ENCODE assay signal across 1 cellular context in the genomic region with DNA sequence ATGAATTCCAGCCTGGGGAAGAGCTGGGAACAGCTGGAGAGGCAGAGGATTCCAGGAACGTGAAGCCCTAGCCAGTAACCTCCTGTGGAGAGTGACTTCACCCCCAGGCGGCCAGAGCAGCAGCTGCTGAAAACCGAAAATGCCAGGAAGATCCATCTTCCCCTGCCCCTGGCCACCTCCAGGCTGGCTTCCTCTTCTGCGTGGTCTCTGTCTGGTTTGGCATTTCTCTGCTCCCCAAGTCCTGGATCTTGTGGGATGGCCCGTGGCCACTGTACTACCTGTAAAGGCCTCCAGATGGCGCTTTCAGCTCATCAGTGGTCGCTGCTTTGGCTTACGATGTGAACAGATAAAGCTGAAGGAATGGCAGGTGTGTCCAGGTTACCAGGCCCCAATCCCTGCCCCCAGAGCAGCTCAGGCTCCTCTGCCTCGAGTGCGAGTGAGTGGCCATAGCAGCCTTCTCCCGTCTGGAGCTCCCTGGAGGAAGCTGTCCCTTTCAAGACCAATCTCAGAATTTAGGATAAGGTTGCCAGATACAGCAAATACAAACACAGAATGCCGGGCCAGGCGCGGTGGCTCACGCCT.
TF ChIP-seq lines count a peak whose summit lies in the region.

No MANE protein-coding gene starts in this region.

TF ChIP-seq in K562, 482 proteins besides CTCF, POLR2A, EP300 and RAD21 (continued from another document):
- no peak for TF ChIP-seq DPF2 (IDR thresholded peaks at IDR 0.05)
- TF ChIP-seq, protein P1, sequence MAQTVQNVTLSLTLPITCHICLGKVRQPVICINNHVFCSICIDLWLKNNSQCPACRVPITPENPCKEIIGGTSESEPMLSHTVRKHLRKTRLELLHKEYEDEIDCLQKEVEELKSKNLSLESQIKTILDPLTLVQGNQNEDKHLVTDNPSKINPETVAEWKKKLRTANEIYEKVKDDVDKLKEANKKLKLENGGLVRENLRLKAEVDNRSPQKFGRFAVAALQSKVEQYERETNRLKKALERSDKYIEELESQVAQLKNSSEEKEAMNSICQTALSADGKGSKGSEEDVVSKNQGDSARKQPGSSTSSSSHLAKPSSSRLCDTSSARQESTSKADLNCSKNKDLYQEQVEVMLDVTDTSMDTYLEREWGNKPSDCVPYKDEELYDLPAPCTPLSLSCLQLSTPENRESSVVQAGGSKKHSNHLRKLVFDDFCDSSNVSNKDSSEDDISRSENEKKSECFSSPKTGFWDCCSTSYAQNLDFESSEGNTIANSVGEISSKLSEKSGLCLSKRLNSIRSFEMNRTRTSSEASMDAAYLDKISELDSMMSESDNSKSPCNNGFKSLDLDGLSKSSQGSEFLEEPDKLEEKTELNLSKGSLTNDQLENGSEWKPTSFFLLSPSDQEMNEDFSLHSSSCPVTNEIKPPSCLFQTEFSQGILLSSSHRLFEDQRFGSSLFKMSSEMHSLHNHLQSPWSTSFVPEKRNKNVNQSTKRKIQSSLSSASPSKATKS (CRISPR knock-in tag; IDR thresholded peaks at IDR 0.05) = no peak
- TF ChIP-seq HMG20A (CRISPR knock-in tag; conservative IDR thresholded peaks at IDR 0.05) = no peak
- peak; percentile 97 for TF ChIP-seq CTBP1 (IDR thresholded peaks at IDR 0.05; ENCODE audit: borderline replicate concordance)
- TF ChIP-seq, protein P2, sequence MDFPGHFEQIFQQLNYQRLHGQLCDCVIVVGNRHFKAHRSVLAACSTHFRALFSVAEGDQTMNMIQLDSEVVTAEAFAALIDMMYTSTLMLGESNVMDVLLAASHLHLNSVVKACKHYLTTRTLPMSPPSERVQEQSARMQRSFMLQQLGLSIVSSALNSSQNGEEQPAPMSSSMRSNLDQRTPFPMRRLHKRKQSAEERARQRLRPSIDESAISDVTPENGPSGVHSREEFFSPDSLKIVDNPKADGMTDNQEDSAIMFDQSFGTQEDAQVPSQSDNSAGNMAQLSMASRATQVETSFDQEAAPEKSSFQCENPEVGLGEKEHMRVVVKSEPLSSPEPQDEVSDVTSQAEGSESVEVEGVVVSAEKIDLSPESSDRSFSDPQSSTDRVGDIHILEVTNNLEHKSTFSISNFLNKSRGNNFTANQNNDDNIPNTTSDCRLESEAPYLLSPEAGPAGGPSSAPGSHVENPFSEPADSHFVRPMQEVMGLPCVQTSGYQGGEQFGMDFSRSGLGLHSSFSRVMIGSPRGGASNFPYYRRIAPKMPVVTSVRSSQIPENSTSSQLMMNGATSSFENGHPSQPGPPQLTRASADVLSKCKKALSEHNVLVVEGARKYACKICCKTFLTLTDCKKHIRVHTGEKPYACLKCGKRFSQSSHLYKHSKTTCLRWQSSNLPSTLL (IDR thresholded peaks at IDR 0.05) = no peak
- TF ChIP-seq KLF13 (tag; IDR thresholded peaks at IDR 0.05; ENCODE audit: borderline replicate concordance, low read depth) = no peak
- TF ChIP-seq ZNF12 (CRISPR knock-in tag; IDR thresholded peaks at IDR 0.05) = peak; percentile 27; the same call in 1 of the 2 replicates
- TF ChIP-seq TCF3 (CRISPR knock-in tag; IDR thresholded peaks at IDR 0.05) = peak; percentile 25; the same call in 1 of the 2 replicates
- TF ChIP-seq CBFA2T2 (conservative IDR thresholded peaks at IDR 0.05) = no peak
- TF ChIP-seq SPI1 (IDR thresholded peaks at IDR 0.05; ENCODE audit: borderline replicate concordance, low read depth, low read length) = peak; percentile 38; the same call in 1 of the 2 replicates
- TF ChIP-seq ZNF354B (CRISPR knock-in tag; IDR thresholded peaks at IDR 0.05) = no peak
- TF ChIP-seq TFAM (CRISPR knock-in tag; conservative IDR thresholded peaks at IDR 0.05) = no peak
- TF ChIP-seq, protein P3, sequence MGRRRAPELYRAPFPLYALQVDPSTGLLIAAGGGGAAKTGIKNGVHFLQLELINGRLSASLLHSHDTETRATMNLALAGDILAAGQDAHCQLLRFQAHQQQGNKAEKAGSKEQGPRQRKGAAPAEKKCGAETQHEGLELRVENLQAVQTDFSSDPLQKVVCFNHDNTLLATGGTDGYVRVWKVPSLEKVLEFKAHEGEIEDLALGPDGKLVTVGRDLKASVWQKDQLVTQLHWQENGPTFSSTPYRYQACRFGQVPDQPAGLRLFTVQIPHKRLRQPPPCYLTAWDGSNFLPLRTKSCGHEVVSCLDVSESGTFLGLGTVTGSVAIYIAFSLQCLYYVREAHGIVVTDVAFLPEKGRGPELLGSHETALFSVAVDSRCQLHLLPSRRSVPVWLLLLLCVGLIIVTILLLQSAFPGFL (CRISPR knock-in tag; IDR thresholded peaks at IDR 0.05) = peak; percentile 66; the same call in 1 of the 2 replicates
- TF ChIP-seq SMAD1 (IDR thresholded peaks at IDR 0.05; ENCODE audit: low read depth, low read length, partially characterized antibody) = no peak
- TF ChIP-seq, protein P4, sequence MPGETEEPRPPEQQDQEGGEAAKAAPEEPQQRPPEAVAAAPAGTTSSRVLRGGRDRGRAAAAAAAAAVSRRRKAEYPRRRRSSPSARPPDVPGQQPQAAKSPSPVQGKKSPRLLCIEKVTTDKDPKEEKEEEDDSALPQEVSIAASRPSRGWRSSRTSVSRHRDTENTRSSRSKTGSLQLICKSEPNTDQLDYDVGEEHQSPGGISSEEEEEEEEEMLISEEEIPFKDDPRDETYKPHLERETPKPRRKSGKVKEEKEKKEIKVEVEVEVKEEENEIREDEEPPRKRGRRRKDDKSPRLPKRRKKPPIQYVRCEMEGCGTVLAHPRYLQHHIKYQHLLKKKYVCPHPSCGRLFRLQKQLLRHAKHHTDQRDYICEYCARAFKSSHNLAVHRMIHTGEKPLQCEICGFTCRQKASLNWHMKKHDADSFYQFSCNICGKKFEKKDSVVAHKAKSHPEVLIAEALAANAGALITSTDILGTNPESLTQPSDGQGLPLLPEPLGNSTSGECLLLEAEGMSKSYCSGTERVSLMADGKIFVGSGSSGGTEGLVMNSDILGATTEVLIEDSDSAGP (CRISPR knock-in tag; IDR thresholded peaks at IDR 0.05) = no peak; the same call in 1 of the 2 replicates
- no peak for TF ChIP-seq PHF8 (IDR thresholded peaks at IDR 0.05; ENCODE audit: borderline replicate concordance, low read length)
- TF ChIP-seq, protein P5, sequence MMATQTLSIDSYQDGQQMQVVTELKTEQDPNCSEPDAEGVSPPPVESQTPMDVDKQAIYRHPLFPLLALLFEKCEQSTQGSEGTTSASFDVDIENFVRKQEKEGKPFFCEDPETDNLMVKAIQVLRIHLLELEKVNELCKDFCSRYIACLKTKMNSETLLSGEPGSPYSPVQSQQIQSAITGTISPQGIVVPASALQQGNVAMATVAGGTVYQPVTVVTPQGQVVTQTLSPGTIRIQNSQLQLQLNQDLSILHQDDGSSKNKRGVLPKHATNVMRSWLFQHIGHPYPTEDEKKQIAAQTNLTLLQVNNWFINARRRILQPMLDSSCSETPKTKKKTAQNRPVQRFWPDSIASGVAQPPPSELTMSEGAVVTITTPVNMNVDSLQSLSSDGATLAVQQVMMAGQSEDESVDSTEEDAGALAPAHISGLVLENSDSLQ (IDR thresholded peaks at IDR 0.05) = peak; percentile 43; the same call in 1 of the 2 replicates
- TF ChIP-seq, protein P6, sequence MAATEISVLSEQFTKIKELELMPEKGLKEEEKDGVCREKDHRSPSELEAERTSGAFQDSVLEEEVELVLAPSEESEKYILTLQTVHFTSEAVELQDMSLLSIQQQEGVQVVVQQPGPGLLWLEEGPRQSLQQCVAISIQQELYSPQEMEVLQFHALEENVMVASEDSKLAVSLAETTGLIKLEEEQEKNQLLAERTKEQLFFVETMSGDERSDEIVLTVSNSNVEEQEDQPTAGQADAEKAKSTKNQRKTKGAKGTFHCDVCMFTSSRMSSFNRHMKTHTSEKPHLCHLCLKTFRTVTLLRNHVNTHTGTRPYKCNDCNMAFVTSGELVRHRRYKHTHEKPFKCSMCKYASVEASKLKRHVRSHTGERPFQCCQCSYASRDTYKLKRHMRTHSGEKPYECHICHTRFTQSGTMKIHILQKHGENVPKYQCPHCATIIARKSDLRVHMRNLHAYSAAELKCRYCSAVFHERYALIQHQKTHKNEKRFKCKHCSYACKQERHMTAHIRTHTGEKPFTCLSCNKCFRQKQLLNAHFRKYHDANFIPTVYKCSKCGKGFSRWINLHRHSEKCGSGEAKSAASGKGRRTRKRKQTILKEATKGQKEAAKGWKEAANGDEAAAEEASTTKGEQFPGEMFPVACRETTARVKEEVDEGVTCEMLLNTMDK (IDR thresholded peaks at IDR 0.05; ENCODE audit: borderline replicate concordance, insufficient read depth, low read depth, low read length, poor library complexity, severe bottlenecking) = no peak
- TF ChIP-seq, protein P7, sequence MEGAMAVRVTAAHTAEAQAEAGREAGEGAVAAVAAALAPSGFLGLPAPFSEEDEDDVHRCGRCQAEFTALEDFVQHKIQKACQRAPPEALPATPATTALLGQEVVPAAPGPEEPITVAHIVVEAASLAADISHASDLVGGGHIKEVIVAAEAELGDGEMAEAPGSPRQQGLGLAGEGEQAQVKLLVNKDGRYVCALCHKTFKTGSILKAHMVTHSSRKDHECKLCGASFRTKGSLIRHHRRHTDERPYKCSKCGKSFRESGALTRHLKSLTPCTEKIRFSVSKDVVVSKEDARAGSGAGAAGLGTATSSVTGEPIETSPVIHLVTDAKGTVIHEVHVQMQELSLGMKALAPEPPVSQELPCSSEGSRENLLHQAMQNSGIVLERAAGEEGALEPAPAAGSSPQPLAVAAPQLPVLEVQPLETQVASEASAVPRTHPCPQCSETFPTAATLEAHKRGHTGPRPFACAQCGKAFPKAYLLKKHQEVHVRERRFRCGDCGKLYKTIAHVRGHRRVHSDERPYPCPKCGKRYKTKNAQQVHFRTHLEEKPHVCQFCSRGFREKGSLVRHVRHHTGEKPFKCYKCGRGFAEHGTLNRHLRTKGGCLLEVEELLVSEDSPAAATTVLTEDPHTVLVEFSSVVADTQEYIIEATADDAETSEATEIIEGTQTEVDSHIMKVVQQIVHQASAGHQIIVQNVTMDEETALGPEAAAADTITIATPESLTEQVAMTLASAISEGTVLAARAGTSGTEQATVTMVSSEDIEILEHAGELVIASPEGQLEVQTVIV (CRISPR knock-in tag; IDR thresholded peaks at IDR 0.05; ENCODE audit: borderline replicate concordance) = no peak
- TF ChIP-seq CXXC5 (CRISPR knock-in tag; IDR thresholded peaks at IDR 0.05) = peak; percentile 67; the same call in 1 of the 2 replicates
- TF ChIP-seq ZNF224 (CRISPR knock-in tag; IDR thresholded peaks at IDR 0.05) = no peak
- TF ChIP-seq RBFOX2 (IDR thresholded peaks at IDR 0.05; ENCODE audit: low read depth, low read length) = no peak
- TF ChIP-seq MEIS2 (IDR thresholded peaks at IDR 0.05; ENCODE audit: partially characterized antibody) = no peak
- TF ChIP-seq JUNB (CRISPR knock-in tag; conservative IDR thresholded peaks at IDR 0.05) = no peak
- TF ChIP-seq, protein P8, sequence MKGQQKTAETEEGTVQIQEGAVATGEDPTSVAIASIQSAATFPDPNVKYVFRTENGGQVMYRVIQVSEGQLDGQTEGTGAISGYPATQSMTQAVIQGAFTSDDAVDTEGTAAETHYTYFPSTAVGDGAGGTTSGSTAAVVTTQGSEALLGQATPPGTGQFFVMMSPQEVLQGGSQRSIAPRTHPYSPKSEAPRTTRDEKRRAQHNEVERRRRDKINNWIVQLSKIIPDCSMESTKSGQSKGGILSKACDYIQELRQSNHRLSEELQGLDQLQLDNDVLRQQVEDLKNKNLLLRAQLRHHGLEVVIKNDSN (CRISPR knock-in tag; IDR thresholded peaks at IDR 0.05) = no peak
- no peak for TF ChIP-seq MTA2 (IDR thresholded peaks at IDR 0.05; ENCODE audit: low read depth)
- TF ChIP-seq, protein P9, sequence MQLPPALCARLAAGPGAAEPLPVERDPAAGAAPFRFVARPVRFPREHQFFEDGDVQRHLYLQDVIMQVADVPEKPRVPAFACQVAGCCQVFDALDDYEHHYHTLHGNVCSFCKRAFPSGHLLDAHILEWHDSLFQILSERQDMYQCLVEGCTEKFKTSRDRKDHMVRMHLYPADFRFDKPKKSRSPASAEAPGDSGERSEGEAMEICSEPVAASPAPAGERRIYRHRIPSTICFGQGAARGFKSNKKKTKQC (CRISPR knock-in tag; IDR thresholded peaks at IDR 0.05) = no peak
- TF ChIP-seq, protein P10, sequence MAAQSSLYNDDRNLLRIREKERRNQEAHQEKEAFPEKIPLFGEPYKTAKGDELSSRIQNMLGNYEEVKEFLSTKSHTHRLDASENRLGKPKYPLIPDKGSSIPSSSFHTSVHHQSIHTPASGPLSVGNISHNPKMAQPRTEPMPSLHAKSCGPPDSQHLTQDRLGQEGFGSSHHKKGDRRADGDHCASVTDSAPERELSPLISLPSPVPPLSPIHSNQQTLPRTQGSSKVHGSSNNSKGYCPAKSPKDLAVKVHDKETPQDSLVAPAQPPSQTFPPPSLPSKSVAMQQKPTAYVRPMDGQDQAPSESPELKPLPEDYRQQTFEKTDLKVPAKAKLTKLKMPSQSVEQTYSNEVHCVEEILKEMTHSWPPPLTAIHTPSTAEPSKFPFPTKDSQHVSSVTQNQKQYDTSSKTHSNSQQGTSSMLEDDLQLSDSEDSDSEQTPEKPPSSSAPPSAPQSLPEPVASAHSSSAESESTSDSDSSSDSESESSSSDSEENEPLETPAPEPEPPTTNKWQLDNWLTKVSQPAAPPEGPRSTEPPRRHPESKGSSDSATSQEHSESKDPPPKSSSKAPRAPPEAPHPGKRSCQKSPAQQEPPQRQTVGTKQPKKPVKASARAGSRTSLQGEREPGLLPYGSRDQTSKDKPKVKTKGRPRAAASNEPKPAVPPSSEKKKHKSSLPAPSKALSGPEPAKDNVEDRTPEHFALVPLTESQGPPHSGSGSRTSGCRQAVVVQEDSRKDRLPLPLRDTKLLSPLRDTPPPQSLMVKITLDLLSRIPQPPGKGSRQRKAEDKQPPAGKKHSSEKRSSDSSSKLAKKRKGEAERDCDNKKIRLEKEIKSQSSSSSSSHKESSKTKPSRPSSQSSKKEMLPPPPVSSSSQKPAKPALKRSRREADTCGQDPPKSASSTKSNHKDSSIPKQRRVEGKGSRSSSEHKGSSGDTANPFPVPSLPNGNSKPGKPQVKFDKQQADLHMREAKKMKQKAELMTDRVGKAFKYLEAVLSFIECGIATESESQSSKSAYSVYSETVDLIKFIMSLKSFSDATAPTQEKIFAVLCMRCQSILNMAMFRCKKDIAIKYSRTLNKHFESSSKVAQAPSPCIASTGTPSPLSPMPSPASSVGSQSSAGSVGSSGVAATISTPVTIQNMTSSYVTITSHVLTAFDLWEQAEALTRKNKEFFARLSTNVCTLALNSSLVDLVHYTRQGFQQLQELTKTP (IDR thresholded peaks at IDR 0.05; ENCODE audit: low read depth in 1 of 2, partially characterized antibody in 2 of 2) = peak; percentile 20 to 56
- TF ChIP-seq HDGF (IDR thresholded peaks at IDR 0.05) = peak; percentile 81; the same call in 1 of the 2 replicates
- TF ChIP-seq KAT2B (IDR thresholded peaks at IDR 0.05; ENCODE audit: low read depth, low read length) = no peak
- TF ChIP-seq SMARCA4 (IDR thresholded peaks at IDR 0.05) = no peak
- no peak for TF ChIP-seq PHTF2 (CRISPR knock-in tag; IDR thresholded peaks at IDR 0.05)
- no peak for TF ChIP-seq SAP30 (IDR thresholded peaks at IDR 0.05; ENCODE audit: borderline replicate concordance, insufficient read depth, low read depth, low read length, poor library complexity, severe bottlenecking)
- TF ChIP-seq, protein P11, sequence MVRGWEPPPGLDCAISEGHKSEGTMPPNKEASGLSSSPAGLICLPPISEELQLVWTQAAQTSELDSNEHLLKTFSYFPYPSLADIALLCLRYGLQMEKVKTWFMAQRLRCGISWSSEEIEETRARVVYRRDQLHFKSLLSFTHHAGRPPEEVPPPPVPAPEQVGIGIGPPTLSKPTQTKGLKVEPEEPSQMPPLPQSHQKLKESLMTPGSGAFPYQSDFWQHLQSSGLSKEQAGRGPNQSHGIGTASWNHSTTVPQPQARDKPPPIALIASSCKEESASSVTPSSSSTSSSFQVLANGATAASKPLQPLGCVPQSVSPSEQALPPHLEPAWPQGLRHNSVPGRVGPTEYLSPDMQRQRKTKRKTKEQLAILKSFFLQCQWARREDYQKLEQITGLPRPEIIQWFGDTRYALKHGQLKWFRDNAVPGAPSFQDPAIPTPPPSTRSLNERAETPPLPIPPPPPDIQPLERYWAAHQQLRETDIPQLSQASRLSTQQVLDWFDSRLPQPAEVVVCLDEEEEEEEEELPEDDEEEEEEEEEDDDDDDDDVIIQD (CRISPR knock-in tag; IDR thresholded peaks at IDR 0.05) = no peak
